ENCODE assay signal across 15 cellular contexts in genomic region chr12:6667559-6668210, GRCh38. TPM values are rescaled to one million over a fixed set of nuclear protein-coding genes. Genes with fewer than 3 reads are reported as not detected.
A peak's percentile ranks its signal among the peaks of the same experiment; 100 is the strongest.
DNase-seq lines count a peak whose midpoint lies in the region; ATAC-seq, FAIRE-seq and TF ChIP-seq lines count a peak whose summit lies in the region.
"Had no signal": no experiment of that assay in that cellular context is flagged by ENCODE, and none has a peak within 500 bp of the region (broad histone marks: within the 10 kb centered on the region; RNA-seq: fewer than 3 reads in every experiment).

No MANE protein-coding gene starts in this region.

- FAIRE-seq in H54 (lab: Jason Lieb, UNC) (no peak), pancreas (lab: Jason Lieb, UNC) (no peak)
- FAIRE-seq: G401.6 had no signal

- no peak overlapping the region for H3K27ac ChIP-seq in WERI-Rb-1
- no peak overlapping the region for H3K27ac ChIP-seq in pancreas
- H3K27ac ChIP-seq: suprapubic skin had no signal

- peak; percentile 76 for DNase-seq in DMS53 (lab: John Stamatoyannopoulos, UW)
- DNase-seq in H7, result peak; percentile 58
- DNase-seq in WERI-Rb-1, result peak; percentile 59
- no peak for DNase-seq in left colon
- DNase-seq in posterior vena cava (ENCODE audit: low spot score), result no peak
- no peak for DNase-seq in H54 (ENCODE audit: insufficient read length, low spot score)
- DNase-seq in pancreas, result no peak
- no peak for DNase-seq in NK-92 treated with Interleukin-12 subunit alpha and Interleukin-12 subunit beta, amount 100 ng/mL, for 24 hours (lab: John Stamatoyannopoulos, UW)
- DNase-seq: cortex of kidney; naive B cell; stimulated activated CD4-positive, alpha-beta T cell treated with anti-CD3 and anti-CD28 coated beads, Interleukin-1b, Interleukin-23, amount 100 ng/mL, for 48 hours; T1000 had no signal

- intact Hi-C loops in left colon (cut with DNase I, micrococcal nuclease) (no loop called here), posterior vena cava (cut with DNase I) (loop anchor here in 1 of 2 donors (5.0 kb wide), 2 partner anchors 50 to 440 kb away; partner anchors contain the start of gene C1RL), pancreas (cut with DNase I) (no loop called here)

- H3K27me3 ChIP-seq in H7 (ENCODE audit: control insufficient read depth, insufficient read depth, low read length) (no peaks in the 10 kb centered on the region), WERI-Rb-1 (ENCODE audit: insufficient read depth, low read depth, severe bottlenecking) (no peaks in the 10 kb centered on the region), pancreas (no peaks in the 10 kb centered on the region)
- H3K27me3 ChIP-seq: suprapubic skin had no signal

- TF ChIP-seq POLR2A in H54 (IDR thresholded peaks at IDR 0.05; ENCODE audit: low read depth, low read length), result no peak

- H3K9me3 ChIP-seq in WERI-Rb-1 (ENCODE audit: severe bottlenecking), result no peaks in the 10 kb centered on the region
- no peaks in the 10 kb centered on the region for H3K9me3 ChIP-seq in pancreas
- H3K9me3 ChIP-seq: suprapubic skin had no signal

- H3K36me3 ChIP-seq in H7 (replicated peaks; ENCODE audit: control insufficient read depth, insufficient read depth, low read length) (peaks cover 44% of the 10 kb centered on the region), WERI-Rb-1 (peaks cover 62% of the 10 kb centered on the region), pancreas (peaks cover 6 to 56% (median 39%) of the 10 kb centered on the region in 3 donors)

- H3K4me3 ChIP-seq in H7 (ENCODE audit: insufficient read depth, low read depth, low read length) (no peak overlapping the region), WERI-Rb-1 (ENCODE audit: low read depth, low read length) (no peak overlapping the region), pancreas (no peak overlapping the region)
- H3K4me3 ChIP-seq: suprapubic skin had no signal

- 79 to 80% methylated on average over 8 of the region's 8 CpGs for WGBS in pancreas, 2 donors

- peak; percentile 15 for ATAC-seq in left colon
- no peak for ATAC-seq in pancreas

- TF ChIP-seq CTCF in WERI-Rb-1 (IDR thresholded peaks at IDR 0.05; ENCODE audit: low read depth, low read length), result peak; percentile 74
- no peak for TF ChIP-seq CTCF in pancreas (IDR thresholded peaks at IDR 0.05)

- peaks cover 0 to 3% (median 0%) of the 10 kb centered on the region in 3 donors for H3K4me1 ChIP-seq in pancreas
- H3K4me1 ChIP-seq: suprapubic skin had no signal

RNA-seq across cellular contexts. Expression of gene ING4, which starts 4.8 kb away (rescaled TPM):
- 26.9 and 31.2 TPM in 2 replicates for total RNA-seq in H7 (2014; rRNA removed; shearing (Covaris generic))
- total RNA-seq in left colon (10 to 100 TPM; 23.6 to 38.9 TPM), posterior vena cava (10 to 100 TPM; 23.0 to 25.9 TPM), pancreas (10 to 100 TPM in 5 of 6 donors, 1 to 10 TPM in 1; 9.0 to 24.9 (median 12.1) TPM)
- 10 to 100 TPM; 15.7 to 29.6 TPM for polyA plus RNA-seq in pancreas

RNA-seq across cellular contexts. Expression of gene ACRBP, which starts 20.5 kb away (rescaled TPM):
- 0.80 and 3.6 TPM in 2 replicates for total RNA-seq in H7 (2014; rRNA removed; shearing (Covaris generic))
- total RNA-seq in left colon, result 1 to 10 TPM; 2.9 to 3.4 TPM
- 1 to 10 TPM; 1.3 to 2.2 TPM for total RNA-seq in posterior vena cava
- 1 to 10 TPM; 1.3 to 4.1 (median 1.8) TPM for total RNA-seq in pancreas
- polyA plus RNA-seq in pancreas, result 1 to 10 TPM; 1.2 to 2.2 TPM
- total RNA-seq: HT1080 had no signal

RNA-seq across cellular contexts. Expression of gene ZNF384, which starts 21.5 kb away (rescaled TPM):
- total RNA-seq in H7 (2014; rRNA removed; shearing (Covaris generic)), result 34.4 and 40.3 TPM in 2 replicates
- total RNA-seq in left colon, result 10 to 100 TPM; 47.8 to 51.4 TPM
- 10 to 100 TPM; 35.6 to 40.1 TPM for total RNA-seq in posterior vena cava
- total RNA-seq in pancreas, result 10 to 100 TPM; 20.4 to 29.8 (median 23.9) TPM
- 10 to 100 TPM; 36.6 to 36.7 TPM for polyA plus RNA-seq in pancreas

RNA-seq across cellular contexts. Expression of gene LPAR5, which starts 31.9 kb away (rescaled TPM):
- 0.04 TPM in 1 of 2 replicates, not detected in the other for total RNA-seq in H7 (2014; rRNA removed; shearing (Covaris generic))
- 10 to 100 TPM; 25.6 to 26.7 TPM for total RNA-seq in left colon
- total RNA-seq in posterior vena cava, result 1 to 10 TPM; 2.3 to 3.3 TPM
- total RNA-seq in pancreas, result 1 to 10 TPM in 2 of 6 donors, under 1 TPM in 4; 0.09 to 2.4 (median 0.71) TPM
- under 1 TPM; 0.19 to 0.23 TPM for polyA plus RNA-seq in pancreas

RNA-seq across cellular contexts. Expression of gene PIANP, which starts 32.9 kb away (rescaled TPM):
- 0.42 and 1.4 TPM in 2 replicates for total RNA-seq in H7 (2014; rRNA removed; shearing (Covaris generic))
- total RNA-seq in left colon (under 1 TPM; 0.52 to 0.67 TPM), posterior vena cava (under 1 TPM in 1 of 2 donors, not detected in 1; 0.69 TPM), pancreas (under 1 TPM in 5 of 6 donors, not detected in 1; 0.12 to 0.34 (median 0.20) TPM)
- polyA plus RNA-seq in pancreas, result 1 to 10 TPM; 1.4 to 2.7 TPM
- total RNA-seq: suprapubic skin had no signal

Comparison
In these comparisons a context has a peak if more than half of its experiments do, and no peak if none do; other contexts are left out.
1. DNase-seq: peak in DMS53 (single experiment), H7 (single experiment) and WERI-Rb-1 (single experiment); none in left colon (0 of 2), posterior vena cava (single experiment), H54 (single experiment), pancreas (0 of 6) and NK-92 treated with Interleukin-12 subunit alpha and Interleukin-12 subunit beta, amount 100 ng/mL, for 24 hours (single experiment).